Comparison of ENCODE assay signal across 17 cellular contexts in the genomic region with DNA sequence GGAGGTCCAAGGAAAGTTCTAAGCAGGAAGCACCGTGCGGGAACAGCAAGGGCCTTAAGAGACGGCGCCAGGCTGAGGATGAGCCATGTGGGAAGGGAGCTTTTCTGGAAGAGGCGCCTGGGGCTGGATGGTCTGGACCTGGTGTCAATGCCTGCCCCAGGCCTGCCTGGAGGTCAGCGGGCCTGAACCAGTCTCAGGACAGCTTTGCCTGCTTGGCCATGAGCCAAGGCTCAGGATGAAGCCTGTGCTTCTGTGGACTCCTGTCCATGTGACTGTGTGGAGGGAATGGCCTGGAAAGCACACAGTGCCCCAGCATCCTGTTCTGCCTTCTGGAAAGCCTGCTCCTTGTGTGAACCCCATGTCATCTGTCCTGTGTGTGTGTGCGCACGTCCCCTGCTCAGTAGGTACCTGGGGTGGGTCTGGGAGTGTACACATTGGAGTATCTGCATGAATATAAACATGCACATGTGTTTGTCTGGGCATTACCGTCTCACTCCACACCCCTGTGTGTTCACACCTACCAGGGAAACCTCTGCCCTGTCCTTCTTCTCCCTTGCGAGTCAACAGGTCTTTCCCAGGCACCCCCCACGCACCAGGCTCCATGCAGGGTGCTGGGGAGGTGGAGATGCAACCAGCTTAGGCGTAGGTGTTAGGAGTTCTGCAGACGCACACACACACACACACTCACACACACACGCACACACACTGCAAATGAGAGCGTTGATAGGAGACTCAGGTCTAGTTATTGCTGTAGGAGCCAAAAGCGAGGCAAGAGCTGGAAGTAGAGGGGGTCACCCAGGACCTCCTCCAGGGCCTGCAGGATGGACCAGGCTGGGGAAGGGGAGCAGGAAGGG. TPM values are rescaled to one million over a fixed set of nuclear protein-coding genes. Genes with fewer than 3 reads are reported as not detected.
DNase-seq lines count a peak whose midpoint lies in the region; ATAC-seq and FAIRE-seq lines count a peak whose summit lies in the region.
"Had no signal": no experiment of that assay in that cellular context is flagged by ENCODE, and none has a peak within 500 bp of the region (broad histone marks: within the 10 kb centered on the region; RNA-seq: fewer than 3 reads in every experiment).

No MANE protein-coding gene starts in this region.

- ATAC-seq in HG02798 (IDR thresholded peaks at IDR 0.05; ENCODE audit: poor library complexity, unreplicated experiment) (no peak), GM18861 (IDR thresholded peaks at IDR 0.05; ENCODE audit: unreplicated experiment) (no peak)
- ATAC-seq: sciatic nerve; stimulated activated effector memory CD8-positive, alpha-beta T cell treated with anti-CD3 and anti-CD28 coated beads, Interleukin-12 subunit alpha, Interleukin-12 subunit beta, amount 100 ng/mL, for 72 hours had no signal

- peak; percentile 93 for DNase-seq in G401 (ENCODE audit: low spot score)
- peak in 40 of 61 donors; percentile 19 to 90 (median 51) for DNase-seq in caudate nucleus (lab: John Stamatoyannopoulos, UW)
- DNase-seq in kidney tubule cell (ENCODE audit: low spot score) = peak; percentile 58
- DNase-seq in posterior cingulate gyrus = peak in 6 of 10 donors; percentile 42 to 93 (median 70)
- DNase-seq in T-helper 1 cell = no peak
- DNase-seq in GM19239 (ENCODE audit: insufficient read length, low spot score) = no peak
- DNase-seq: activated CD4-positive, alpha-beta T cell treated with anti-CD3 and anti-CD28 coated beads for 1 hour; activated CD8-positive, alpha-beta memory T cell treated with anti-CD3 and anti-CD28 coated beads, Interleukin-2, amount 50 U/mL, for 4 hours; activated naive CD4-positive, alpha-beta T cell treated with anti-CD3 and anti-CD28 coated beads, Interleukin-2, amount 10 ng/mL, durations not matched to agents 7 days and 5 days; naive B cell; NCI-H187 treated with DMSO at 0.1 percent for 48 hours; NCI-H774 had no signal

- FAIRE-seq in GM19239 (lab: Jason Lieb, UNC) = no peak
- FAIRE-seq: bronchial epithelial cell had no signal

- intact Hi-C loops in posterior cingulate gyrus (cut with DNase I) = no loop called here

- in situ Hi-C loops in G401 (cut with HindIII; ENCODE audit: low sequenced_read_pairs) = no loop called here

- no peak overlapping the region for H3K27ac ChIP-seq in caudate nucleus (ENCODE audit: low read depth, low read length)

RNA-seq across cellular contexts. Expression of a gene that starts 24.8 kb away (rescaled TPM):
- 30.0 and 44.9 TPM in 2 replicates for total RNA-seq in G401 (2014; rRNA removed; shearing (Covaris generic))

Comparison
In these comparisons a context has a peak if more than half of its experiments do, and no peak if none do; other contexts are left out.
1. DNase-seq: peak in G401 (single experiment), caudate nucleus (40 of 61), kidney tubule cell (single experiment) and posterior cingulate gyrus (6 of 10); none in T-helper 1 cell (0 of 5) and GM19239 (single experiment).